Comparison of ENCODE assay signal across 26 cellular contexts in genomic region chr10:16941067-16941466, GRCh38.
"Had no signal": no experiment of that assay in that cellular context is flagged by ENCODE, and none has a peak within 500 bp of the region (broad histone marks: within the 10 kb centered on the region; RNA-seq: fewer than 3 reads in every experiment).

No MANE protein-coding gene starts in this region.

- H3K9me3 ChIP-seq: esophagus squamous epithelium, gastrocnemius medialis, heart right ventricle, left lung, lower lobe of right lung, mucosa of descending colon had no signal

- DNase-seq: dermis blood vessel endothelial cell; dorsolateral prefrontal cortex; effector CD4-positive, alpha-beta T cell; effector memory CD4-positive, alpha-beta T cell; erythroblast; esophagus squamous epithelium; foreskin fibroblast; foreskin melanocyte; gastrocnemius medialis; glutamatergic neuron; head of caudate nucleus; heart right ventricle; hippocampal formation; left cardiac atrium; left lung; left ventricle myocardium superior; lower lobe of right lung; mesenchymal stem cell; mucosa of descending colon had no signal

- H3K27ac ChIP-seq: coronary artery, dorsolateral prefrontal cortex, epithelial cell of prostate, esophagus squamous epithelium, gastrocnemius medialis, heart right ventricle, left lung, lower lobe of right lung had no signal

- ATAC-seq: esophagus mucosa, gastrocnemius medialis, heart right ventricle, left cardiac atrium, left lung, left ventricle myocardium superior, lower lobe of right lung, mucosa of descending colon had no signal

- H3K4me3 ChIP-seq: coronary artery, dorsolateral prefrontal cortex, esophagus squamous epithelium, gastrocnemius medialis, heart right ventricle, left lung, lower lobe of right lung, mucosa of descending colon had no signal

- H3K4me1 ChIP-seq: lower lobe of right lung had no signal

- FAIRE-seq: colon, islet of Langerhans, keratinocyte had no signal

- H3K27me3 ChIP-seq: dorsolateral prefrontal cortex, esophagus squamous epithelium, gastrocnemius medialis, heart right ventricle, left lung had no signal

- H3K9me3 Mint-ChIP-seq: mesothelial cell of epicardium had no signal

- H3K36me3 Mint-ChIP-seq: mesothelial cell of epicardium had no signal

- H3K4me3 Mint-ChIP-seq: mesothelial cell of epicardium had no signal

- H3K36me3 ChIP-seq: esophagus squamous epithelium, gastrocnemius medialis, heart right ventricle, left lung, lower lobe of right lung had no signal

- H3K27ac Mint-ChIP-seq: mesothelial cell of epicardium had no signal
